In the genomic region with DNA sequence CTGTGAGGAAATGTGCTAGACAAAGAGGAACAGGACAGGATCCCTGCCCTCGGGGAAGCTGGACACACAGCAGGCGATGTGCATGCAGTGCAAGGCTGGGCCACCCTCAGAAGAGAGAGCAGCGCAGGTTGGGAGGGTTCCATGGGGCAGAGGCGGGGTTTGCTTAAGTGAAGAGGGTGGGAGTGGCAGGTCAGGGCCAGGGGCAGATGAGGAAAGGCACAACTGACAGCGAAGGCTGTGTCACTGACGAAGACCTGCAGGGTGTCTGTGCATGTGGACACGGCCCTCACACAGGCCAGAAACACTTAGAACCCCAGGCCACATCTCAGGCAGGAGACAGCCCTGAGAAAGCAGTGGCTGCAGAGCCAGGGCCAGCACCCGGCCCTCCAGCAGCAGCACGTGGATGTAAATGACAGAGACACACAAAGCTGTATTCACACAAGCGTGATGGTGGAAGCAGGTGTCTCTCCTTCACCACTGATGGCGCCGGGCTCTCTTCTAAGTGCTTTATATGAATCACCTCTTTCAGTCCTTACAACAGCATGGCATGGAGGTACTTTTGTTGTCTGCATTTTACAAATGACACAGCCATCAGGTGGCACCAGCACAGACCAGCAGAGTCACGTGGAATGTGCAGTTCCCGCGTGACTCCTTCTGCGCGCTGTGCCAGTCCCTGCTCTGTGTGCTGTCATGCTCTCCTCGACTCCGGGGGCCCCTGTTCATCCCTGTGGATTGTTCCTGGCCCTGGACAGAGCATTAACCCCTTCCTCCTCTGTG, we compare ENCODE assay signal across 14 cellular contexts. TPM values are rescaled to one million over a fixed set of nuclear protein-coding genes. Genes with fewer than 3 reads are reported as not detected.
DNase-seq lines count a peak whose midpoint lies in the region; ATAC-seq lines count a peak whose summit lies in the region.
"Had no signal": no experiment of that assay in that cellular context is flagged by ENCODE, and none has a peak within 500 bp of the region (broad histone marks: within the 10 kb centered on the region; RNA-seq: fewer than 3 reads in every experiment).

No MANE protein-coding gene starts in this region.

- no peaks in the 10 kb centered on the region for H3K27me3 Mint-ChIP-seq in activated T-helper 1 cell treated with anti-CD3 and anti-CD28 coated beads, Interleukin-12 subunit alpha, Interleukin-12 subunit beta, Interleukin-2, Interleukin-4 antibody, amounts not matched to agents 30 ng/mL and 10 ng/mL and 1 ng/mL, durations not matched to agents 14 hours and 24 hours and 36 hours (ENCODE audit: insufficient read depth)

- H3K4me1 Mint-ChIP-seq in activated T-helper 1 cell treated with anti-CD3 and anti-CD28 coated beads, Interleukin-12 subunit alpha, Interleukin-12 subunit beta, Interleukin-2, Interleukin-4 antibody, amounts not matched to agents 30 ng/mL and 10 ng/mL and 1 ng/mL, durations not matched to agents 14 hours and 24 hours and 36 hours (ENCODE audit: low read depth) = no peaks in the 10 kb centered on the region
- H3K4me1 Mint-ChIP-seq: CD4-positive, CD25-positive, alpha-beta regulatory T cell had no signal

- H3K36me3 Mint-ChIP-seq in activated T-helper 1 cell treated with anti-CD3 and anti-CD28 coated beads, Interleukin-12 subunit alpha, Interleukin-12 subunit beta, Interleukin-2, Interleukin-4 antibody, amounts not matched to agents 30 ng/mL and 10 ng/mL and 1 ng/mL, durations not matched to agents 14 hours and 24 hours and 36 hours (ENCODE audit: low read depth) = no peaks in the 10 kb centered on the region
- H3K36me3 Mint-ChIP-seq: CD4-positive, CD25-positive, alpha-beta regulatory T cell had no signal

- H3K27ac Mint-ChIP-seq in activated T-helper 1 cell treated with anti-CD3 and anti-CD28 coated beads, Interleukin-12 subunit alpha, Interleukin-12 subunit beta, Interleukin-2, Interleukin-4 antibody, amounts not matched to agents 30 ng/mL and 10 ng/mL and 1 ng/mL, durations not matched to agents 14 hours and 24 hours and 36 hours = no peak overlapping the region

- DNase-seq in NCI-H1092 treated with DMSO at 0.1 percent for 48 hours (lab: John Stamatoyannopoulos, UW) (peak; percentile 51), NCI-H1092 (lab: John Stamatoyannopoulos, UW) (no peak), NCI-H774 (lab: John Stamatoyannopoulos, UW) (peak; percentile 68), head of caudate nucleus (peak in 36 of 42 donors; percentile 8 to 74 (median 44)), retina (peak; percentile 39), dermis blood vessel endothelial cell (no peak)
- DNase-seq in activated T-helper 1 cell treated with anti-CD3 and anti-CD28 coated beads, Interleukin-12 subunit alpha, Interleukin-12 subunit beta, Interleukin-2, Interleukin-4 antibody, amounts not matched to agents 30 ng/mL and 10 ng/mL and 1 ng/mL, durations not matched to agents 14 hours and 24 hours and 36 hours (ENCODE audit: low spot score) = no peak
- DNase-seq: CD4-positive, CD25-positive, alpha-beta regulatory T cell; cortex of kidney; NCI-H446 treated with DMSO at 0.1 percent for 48 hours; stimulated activated CD4-positive, alpha-beta T cell treated with anti-CD3 and anti-CD28 coated beads, Interleukin-4, amount 100 ng/mL, for 24 hours; tibial artery had no signal

- intact Hi-C loops in head of caudate nucleus (cut with DNase I) = no loop called here
- intact Hi-C loops in activated T-helper 1 cell treated with anti-CD3 and anti-CD28 coated beads, Interleukin-12 subunit alpha, Interleukin-12 subunit beta, Interleukin-2, Interleukin-4 antibody, amounts not matched to agents 30 ng/mL and 10 ng/mL and 1 ng/mL, durations not matched to agents 14 hours and 24 hours and 36 hours (cut with micrococcal nuclease) = no loop called here

- no peak for ATAC-seq in HG03457 (IDR thresholded peaks at IDR 0.05; ENCODE audit: unreplicated experiment)

- no peaks in the 10 kb centered on the region for H3K9me3 Mint-ChIP-seq in activated T-helper 1 cell treated with anti-CD3 and anti-CD28 coated beads, Interleukin-12 subunit alpha, Interleukin-12 subunit beta, Interleukin-2, Interleukin-4 antibody, amounts not matched to agents 30 ng/mL and 10 ng/mL and 1 ng/mL, durations not matched to agents 14 hours and 24 hours and 36 hours
- H3K9me3 Mint-ChIP-seq: CD4-positive, CD25-positive, alpha-beta regulatory T cell had no signal

- no peak overlapping the region for H3K4me3 Mint-ChIP-seq in activated T-helper 1 cell treated with anti-CD3 and anti-CD28 coated beads, Interleukin-12 subunit alpha, Interleukin-12 subunit beta, Interleukin-2, Interleukin-4 antibody, amounts not matched to agents 30 ng/mL and 10 ng/mL and 1 ng/mL, durations not matched to agents 14 hours and 24 hours and 36 hours
- H3K4me3 Mint-ChIP-seq: CD4-positive, CD25-positive, alpha-beta regulatory T cell had no signal

RNA-seq across cellular contexts. Expression of a gene that starts 54.5 kb away (rescaled TPM):
- total RNA-seq in dermis blood vessel endothelial cell = 7.7 and 11.4 TPM in 2 replicates
- total RNA-seq in activated T-helper 1 cell treated with anti-CD3 and anti-CD28 coated beads, Interleukin-12 subunit alpha, Interleukin-12 subunit beta, Interleukin-2, Interleukin-4 antibody, amounts not matched to agents 30 ng/mL and 10 ng/mL and 1 ng/mL, durations not matched to agents 14 hours and 24 hours and 36 hours = not detected in 2 replicates
- total RNA-seq: CD4-positive, CD25-positive, alpha-beta regulatory T cell; mononuclear cell had no signal

Comparison
In these comparisons a context has a peak if more than half of its experiments do, and no peak if none do; other contexts are left out.
1. DNase-seq: peak in NCI-H1092 treated with DMSO at 0.1 percent for 48 hours (single experiment), NCI-H774 (single experiment), head of caudate nucleus (36 of 42) and retina (single experiment); none in NCI-H1092 (single experiment), dermis blood vessel endothelial cell (single experiment) and activated T-helper 1 cell treated with anti-CD3 and anti-CD28 coated beads, Interleukin-12 subunit alpha, Interleukin-12 subunit beta, Interleukin-2, Interleukin-4 antibody, amounts not matched to agents 30 ng/mL and 10 ng/mL and 1 ng/mL, durations not matched to agents 14 hours and 24 hours and 36 hours (single experiment).